In genomic region chr4:26344901-26345300, GRCh38 we compare ENCODE assay signal across 28 cellular contexts. TPM values are rescaled to one million over a fixed set of nuclear protein-coding genes. Genes with fewer than 3 reads are reported as not detected.
A peak's percentile ranks its signal among the peaks of the same experiment; 100 is the strongest.
DNase-seq lines count a peak whose midpoint lies in the region; ATAC-seq and TF ChIP-seq lines count a peak whose summit lies in the region.
"Had no signal": no experiment of that assay in that cellular context is flagged by ENCODE, and none has a peak within 500 bp of the region (broad histone marks: within the 10 kb centered on the region; RNA-seq: fewer than 3 reads in every experiment).

No MANE protein-coding gene starts in this region.

- H3K36me3 Mint-ChIP-seq in GM23338 (ENCODE audit: low read depth), result no peaks in the 10 kb centered on the region
- no peaks in the 10 kb centered on the region; a peak in 2 of 7 replicates for H3K36me3 Mint-ChIP-seq in H9 (ENCODE audit: insufficient read depth in 1 of 3, low read depth in 3 of 3)

- H3K4ac ChIP-seq in mesenchymal stem cell (ENCODE audit: low read depth in 1 of 2, low read length in 2 of 2), result no peak overlapping the region
- H3K4ac ChIP-seq in H9 (ENCODE audit: low read depth, low read length), result no peak overlapping the region

- H2AK5ac ChIP-seq in mesenchymal stem cell (ENCODE audit: low read length, severe bottlenecking) (no peak overlapping the region), H9 (ENCODE audit: insufficient read length, low read length) (no peak overlapping the region)

- H2AFZ ChIP-seq in GM23338 (no peak overlapping the region), mesenchymal stem cell (ENCODE audit: low read depth, low read length) (no peak overlapping the region), H9 (ENCODE audit: low read length) (no peak overlapping the region)

- H3K4me1 ChIP-seq in GM23338 (ENCODE audit: insufficient read depth) (peaks cover 87% of the 10 kb centered on the region), mesenchymal stem cell (ENCODE audit: control insufficient read depth, insufficient read depth, low read depth, low read length) (peaks cover 6% of the 10 kb centered on the region), H9 (ENCODE audit: insufficient read depth, low read length) (peaks cover 4% of the 10 kb centered on the region)

- H3K56ac ChIP-seq in H9 (ENCODE audit: insufficient read length, low read depth, low read length), result no peak overlapping the region

- H2BK120ac ChIP-seq in mesenchymal stem cell (ENCODE audit: low read depth, low read length) (no peak overlapping the region), H9 (ENCODE audit: low read depth, low read length, poor library complexity, severe bottlenecking) (no peak overlapping the region)

- H4K20me1 ChIP-seq in GM23338 (replicated peaks; ENCODE audit: insufficient read depth) (peaks cover 87% of the 10 kb centered on the region), H9 (ENCODE audit: control insufficient read depth, insufficient read depth, insufficient read length) (no peaks in the 10 kb centered on the region)

- H3K4me2 ChIP-seq in GM23338 (peak overlapping the region; percentile 62; the same call in 1 of the 2 replicates), mesenchymal stem cell (ENCODE audit: low read length, poor library complexity, severe bottlenecking) (no peak overlapping the region), H9 (ENCODE audit: insufficient read depth, insufficient read length, low read length) (no peak overlapping the region)
- H3K4me2 ChIP-seq: A549 had no signal

- WGBS in mesenchymal stem cell, result no CpG with 5 or more reads among the region's 2 CpGs
- no CpG with 5 or more reads among the region's 2 CpGs for WGBS in H9 (ENCODE audit: extremely low coverage, insufficient read length, low lambda C conversion rate)

- DNase-seq in GM23338 (ENCODE audit: low spot score) (no peak), caudate nucleus (lab: John Stamatoyannopoulos, UW) (no peak), mesenchymal stem cell (no peak), H9 (no peak)
- DNase-seq in stimulated activated CD4-positive, alpha-beta T cell treated with anti-CD3 and anti-CD28 coated beads, Interleukin-2, amount 100 ng/mL, for 48 hours, result no peak
- DNase-seq: BE2C; Caco-2; CD4-positive, alpha-beta T cell; DMS 273 treated with DMSO at 0.1 percent for 48 hours; DMS79 treated with DMSO at 0.1 percent for 48 hours; GOT3; NCI-H1092; NCI-H1436 treated with DMSO at 0.1 percent for 48 hours; NCI-H2029; NCI-H226; NCI-H510A treated with DMSO at 0.1 percent for 48 hours; NCI-H748 treated with DMSO at 0.1 percent for 48 hours; SHP77 treated with DMSO at 0.1 percent for 48 hours had no signal

- no peak overlapping the region for H4K91ac ChIP-seq in mesenchymal stem cell (ENCODE audit: low read length)
- H4K91ac ChIP-seq in H9 (ENCODE audit: insufficient read length, low read depth, low read length), result no peak overlapping the region

- no peak for TF ChIP-seq CTCF in GM23338 (conservative IDR thresholded peaks at IDR 0.05; ENCODE audit: low read depth in 2 of 2)
- TF ChIP-seq CTCF in H9 (conservative IDR thresholded peaks at IDR 0.05), result no peak

- H3K27me3 ChIP-seq in GM23338 (ENCODE audit: insufficient read depth) (no peaks in the 10 kb centered on the region), mesenchymal stem cell (ENCODE audit: control insufficient read depth in 1 of 2, insufficient read depth in 1 of 2, low read length in 2 of 2) (no peaks in the 10 kb centered on the region), H9 (ENCODE audit: insufficient read depth, low read length) (no peaks in the 10 kb centered on the region)
- H3K27me3 ChIP-seq: BE2C had no signal

- H3K79me1 ChIP-seq in mesenchymal stem cell (replicated peaks; ENCODE audit: low read length, poor library complexity, severe bottlenecking) (peaks cover 12% of the 10 kb centered on the region), H9 (ENCODE audit: insufficient read depth, low read depth, low read length, poor library complexity, severe bottlenecking) (no peaks in the 10 kb centered on the region)

- H3K9ac ChIP-seq in mesenchymal stem cell (ENCODE audit: low read length), result peak overlapping the region; percentile 77
- H3K9ac ChIP-seq in H9 (ENCODE audit: extremely low read depth, insufficient read length, low read length), result no peak overlapping the region

- H3K23ac ChIP-seq in mesenchymal stem cell (ENCODE audit: low read length in 2 of 2) (no peak overlapping the region), H9 (ENCODE audit: insufficient read length, low read depth, low read length) (no peak overlapping the region)

- H2BK15ac ChIP-seq in mesenchymal stem cell (ENCODE audit: low read depth, poor library complexity, severe bottlenecking) (no peak overlapping the region), H9 (ENCODE audit: low read depth, low read length) (no peak overlapping the region)

- no peak overlapping the region for H2BK12ac ChIP-seq in mesenchymal stem cell (ENCODE audit: low read length in 2 of 2)
- no peak overlapping the region for H2BK12ac ChIP-seq in H9 (ENCODE audit: insufficient read length, low read depth, low read length)

- ATAC-seq in GM23338 (no peak), HG02981 (IDR thresholded peaks at IDR 0.05; ENCODE audit: unreplicated experiment) (no peak)
- ATAC-seq: A549, HCT116, HepG2, K562 had no signal

- H3K9me3 ChIP-seq in mesenchymal stem cell (ENCODE audit: control insufficient read depth, low read length), result no peaks in the 10 kb centered on the region
- H3K9me3 ChIP-seq in H9 (ENCODE audit: control insufficient read depth, low read depth, low read length), result no peaks in the 10 kb centered on the region
- H3K9me3 ChIP-seq: A549, BE2C, Caco-2 had no signal

- H3K4me3 Mint-ChIP-seq in GM23338 (no peak overlapping the region), H9 (no peak overlapping the region)
- H3K4me3 Mint-ChIP-seq: CD4-positive, alpha-beta T cell had no signal

- H3K14ac ChIP-seq in mesenchymal stem cell (ENCODE audit: low read length in 2 of 2) (no peak overlapping the region), H9 (ENCODE audit: insufficient read depth, low read length) (no peak overlapping the region)

- H3K27ac ChIP-seq in GM23338 (ENCODE audit: low read depth) (peak overlapping the region; percentile 75), caudate nucleus (ENCODE audit: low read depth, low read length) (peak overlapping the region; percentile 86), mesenchymal stem cell (ENCODE audit: low read length, poor library complexity, severe bottlenecking) (no peak overlapping the region), temporal lobe (ENCODE audit: low read depth, low read length) (peak overlapping the region; percentile 93), H9 (ENCODE audit: insufficient read length, low read depth, low read length) (no peak overlapping the region)
- H3K27ac ChIP-seq: A549, HL-60, RWPE1, SK-N-MC had no signal

- no peak overlapping the region for H4K5ac ChIP-seq in H9 (ENCODE audit: insufficient read length, low read depth, low read length)

- peaks cover 100% of the 10 kb centered on the region for H3K79me2 ChIP-seq in GM23338 (replicated peaks; ENCODE audit: insufficient read depth)
- peaks cover 75% of the 10 kb centered on the region; the same call in 1 of the 2 replicates for H3K79me2 ChIP-seq in H9 (ENCODE audit: insufficient read depth, low read length)

- H3F3A ChIP-seq in GM23338 (replicated peaks; ENCODE audit: low read depth), result no peaks in the 10 kb centered on the region; the same call in 1 of the 2 replicates

- H3K9me3 Mint-ChIP-seq in GM23338 (no peaks in the 10 kb centered on the region), H9 (no peaks in the 10 kb centered on the region)
- H3K9me3 Mint-ChIP-seq: CD4-positive, alpha-beta T cell had no signal

- no peak overlapping the region for H2BK5ac ChIP-seq in mesenchymal stem cell (ENCODE audit: low read depth, low read length, poor library complexity, severe bottlenecking)
- H2BK5ac ChIP-seq in H9 (ENCODE audit: insufficient read length, low read length), result no peak overlapping the region

- H3K4me3 ChIP-seq in GM23338 (no peak overlapping the region), mesenchymal stem cell (ENCODE audit: insufficient read depth in 1 of 2, low read depth in 1 of 2, low read length in 2 of 2) (peak overlapping the region in 1 of 2 experiments; percentile 49)
- H3K4me3 ChIP-seq: A549, GM12878, K562, SK-N-MC had no signal

- H3K36me3 ChIP-seq in GM23338 (ENCODE audit: insufficient read depth), result no peaks in the 10 kb centered on the region
- H3K36me3 ChIP-seq in mesenchymal stem cell (ENCODE audit: control insufficient read depth in 1 of 2, insufficient read depth in 2 of 2, low read depth in 1 of 2, low read length in 2 of 2), result peaks cover 0 to 29% of the 10 kb centered on the region in 2 experiments
- H3K36me3 ChIP-seq: BE2C had no signal

- H3K27ac Mint-ChIP-seq in GM23338 (no peak overlapping the region), H9 (no peak overlapping the region)
- H3K27ac Mint-ChIP-seq: CD4-positive, alpha-beta T cell had no signal

- H3K27me3 Mint-ChIP-seq in GM23338 (ENCODE audit: insufficient read depth, low read depth, poor library complexity) (peaks cover 4% of the 10 kb centered on the region), H9 (ENCODE audit: low read depth) (no peaks in the 10 kb centered on the region)
- H3K27me3 Mint-ChIP-seq: CD4-positive, alpha-beta T cell had no signal

- H2BK20ac ChIP-seq in H9 (ENCODE audit: low read depth, low read length, poor library complexity, severe bottlenecking), result no peak overlapping the region

- H3K4me1 Mint-ChIP-seq in GM23338, result peaks cover 51% of the 10 kb centered on the region
- H3K4me1 Mint-ChIP-seq in H9, result peaks cover 55 to 62% of the 10 kb centered on the region in 2 experiments

- H4K8ac ChIP-seq in mesenchymal stem cell (ENCODE audit: low read length) (no peak overlapping the region), H9 (replicated peaks; ENCODE audit: insufficient read length, low read depth, low read length) (no peak overlapping the region)

- no peaks in the 10 kb centered on the region for H3K9me2 ChIP-seq in GM23338 (ENCODE audit: insufficient read depth)

- H3T11ph ChIP-seq in H9 (ENCODE audit: low read length), result no peak overlapping the region

- H3K18ac ChIP-seq in mesenchymal stem cell (ENCODE audit: low read depth in 1 of 2, low read length in 2 of 2) (no peak overlapping the region), H9 (ENCODE audit: insufficient read length, low read depth, low read length) (no peak overlapping the region)

- H3K23me2 ChIP-seq in H9 (ENCODE audit: insufficient read length, low read depth, low read length, poor library complexity, severe bottlenecking), result no peaks in the 10 kb centered on the region

TF ChIP-seq in GM23338, 12 proteins besides CTCF, POLR2A, EP300 and RAD21 (continues in another document):
- no peak for TF ChIP-seq POLR2AphosphoS5 (IDR thresholded peaks at IDR 0.05; ENCODE audit: low read depth)

RNA-seq across cellular contexts. Expression of gene RBPJ, which starts 24.1 kb away (rescaled TPM):
- 205 and 212 TPM in 2 replicates for total RNA-seq in GM23338 (2014; rRNA removed; shearing (Covaris generic))
- polyA plus RNA-seq in GM23338 (2016; fragmentation: Nextera tagmentation; extraction: Ambion mirVana), result 457 and 461 TPM in 2 replicates
- polyA plus RNA-seq in mesenchymal stem cell (2013, experiment 1 of 2), result 55.7 TPM
- polyA plus RNA-seq in mesenchymal stem cell (2013, experiment 2 of 2), result 54.9 TPM
- total RNA-seq in temporal lobe, result 58.8 TPM
- 155 and 166 TPM in 2 replicates for total RNA-seq in H9 (2021)

Comparison
In these comparisons a context has a peak if more than half of its experiments do, and no peak if none do; other contexts are left out.
1. H3K27ac ChIP-seq: peak in GM23338 (single experiment), caudate nucleus (single experiment) and temporal lobe (single experiment); none in mesenchymal stem cell (single experiment) and H9 (single experiment).